In genomic region chr16:2686075-2686474, GRCh38 we compare ENCODE assay signal across 9 cellular contexts. TPM values are rescaled to one million over a fixed set of nuclear protein-coding genes. Genes with fewer than 3 reads are reported as not detected.
DNase-seq lines count a peak whose midpoint lies in the region; ATAC-seq, FAIRE-seq and TF ChIP-seq lines count a peak whose summit lies in the region.
"Not testable (repeated sequence)": the region's sequence is repeated elsewhere in the genome, so short reads cannot be mapped to it uniquely, and the experiment has no call there.
"Had no signal": no experiment of that assay in that cellular context is flagged by ENCODE, and none has a peak within 500 bp of the region (broad histone marks: within the 10 kb centered on the region; RNA-seq: fewer than 3 reads in every experiment).

No MANE protein-coding gene starts in this region.

- POLR2A ChIA-PET in K562 (lab: Yijun Ruan, JAX), result not testable (repeated sequence)

- H3K4me3 ChIP-seq in K562, result not testable (repeated sequence)

- peaks cover 13 to 45% (median 28%) of the 10 kb centered on the region in 3 donors for H3K4me1 Mint-ChIP-seq in naive B cell
- H3K4me1 Mint-ChIP-seq in stimulated activated naive CD8-positive, alpha-beta T cell treated with anti-CD3 and anti-CD28 coated beads, Interleukin-15, amount 100 ng/mL, for 72 hours, result peaks cover 59% of the 10 kb centered on the region

- peaks cover 13% of the 10 kb centered on the region for H4K20me1 ChIP-seq in K562 (replicated peaks; ENCODE audit: control insufficient read depth, insufficient read depth, low read length)

- ATAC-seq in GM19395 (IDR thresholded peaks at IDR 0.05; ENCODE audit: unreplicated experiment), result peak; percentile 42
- ATAC-seq in GM21717 (IDR thresholded peaks at IDR 0.05; ENCODE audit: unreplicated experiment), result peak; percentile 36
- ATAC-seq in HG02885 (IDR thresholded peaks at IDR 0.05; ENCODE audit: poor library complexity, unreplicated experiment), result peak; percentile 28
- peak; percentile 30 for ATAC-seq in HG03460 (IDR thresholded peaks at IDR 0.05; ENCODE audit: unreplicated experiment)
- ATAC-seq in K562, result not testable (repeated sequence)
- peak; percentile 64 to 66 for ATAC-seq in naive B cell (ENCODE audit: low read depth in 2 of 2)
- ATAC-seq in stimulated activated naive CD8-positive, alpha-beta T cell treated with anti-CD3 and anti-CD28 coated beads, Interleukin-15, amount 100 ng/mL, for 72 hours, result peak; percentile 6

- not testable (repeated sequence) for H3K9me3 Mint-ChIP-seq in naive B cell; stimulated activated naive CD8-positive, alpha-beta T cell treated with anti-CD3 and anti-CD28 coated beads, Interleukin-15, amount 100 ng/mL, for 72 hours

- CTCF ChIA-PET in K562 (lab: Yijun Ruan, JAX; ENCODE audit: low intra/inter-chr PET ratio), result not testable (repeated sequence)

- H3K27me3 Mint-ChIP-seq in naive B cell; stimulated activated naive CD8-positive, alpha-beta T cell treated with anti-CD3 and anti-CD28 coated beads, Interleukin-15, amount 100 ng/mL, for 72 hours: not testable (repeated sequence)

- H3K4me1 ChIP-seq in K562 (replicated peaks in 1 of 2; ENCODE audit: control insufficient read depth in 2 of 2, insufficient read depth in 2 of 2, low read length in 2 of 2), result peaks cover 5 to 36% of the 10 kb centered on the region in 2 experiments

- not testable (repeated sequence) for TF ChIP-seq POLR2A in GM12892 (IDR thresholded peaks at IDR 0.05; ENCODE audit: low read depth, low read length); K562 (conservative IDR thresholded peaks at IDR 0.05)

- H3K4me2 ChIP-seq in K562 (ENCODE audit: insufficient read depth, low read length), result not testable (repeated sequence)

- not testable (repeated sequence) for DNase-seq in GM12892 (ENCODE audit: insufficient read length); K562 (ENCODE audit: extremely low read depth in 1 of 4, low spot score in 3 of 4); naive B cell; stimulated activated naive CD8-positive, alpha-beta T cell treated with anti-CD3 and anti-CD28 coated beads, Interleukin-15, amount 100 ng/mL, for 72 hours

- not testable (repeated sequence) for H2AFZ ChIP-seq in K562 (ENCODE audit: low read depth, low read length)

- H3K9me1 ChIP-seq in K562 (ENCODE audit: control insufficient read depth, insufficient read depth, low read length), result not testable (repeated sequence)

- H3K9ac ChIP-seq in K562 (ENCODE audit: insufficient read depth in 1 of 2, low read depth in 2 of 2, low read length in 2 of 2), result not testable (repeated sequence)

- FAIRE-seq in GM12892 (lab: Jason Lieb, UNC) (peak; percentile 100), K562 (lab: Jason Lieb, UNC) (peak; percentile 75)

- not testable (repeated sequence) for H3K9me3 ChIP-seq in K562 (replicated peaks; ENCODE audit: control insufficient read depth, insufficient read depth, low read depth, low read length)

- H3K27me3 ChIP-seq in K562 (ENCODE audit: control insufficient read depth in 2 of 2, insufficient read depth in 2 of 2, low read length in 2 of 2), result not testable (repeated sequence)

- peaks cover 21% of the 10 kb centered on the region; the same call in 2 of the 3 replicates for H3K36me3 ChIP-seq in K562 (ENCODE audit: control insufficient read depth, insufficient read depth, low read length)

- not testable (repeated sequence) for H3K27ac ChIP-seq in K562 (ENCODE audit: extremely low read depth, low read depth, low read length)

- in situ Hi-C loops in K562 (cut with MboI), result not testable (repeated sequence)

- not testable (repeated sequence) for TF ChIP-seq RAD21 in K562 (CRISPR knock-in tag; conservative IDR thresholded peaks at IDR 0.05 in 1 of 2, IDR thresholded peaks at IDR 0.05 in 1 of 2)

- TF ChIP-seq EP300 in K562 (IDR thresholded peaks at IDR 0.05; ENCODE audit: low read length), result not testable (repeated sequence)

- WGBS in K562 (ENCODE audit: insufficient coverage, low coverage, missing lambda C conversion rate), result no CpG with 5 or more reads among the region's 9 CpGs

- TF ChIP-seq CTCF in K562 (IDR thresholded peaks at IDR 0.05 in 2 of 3, conservative IDR thresholded peaks at IDR 0.05 in 1 of 3; ENCODE audit: insufficient read depth in 2 of 3, low read depth in 1 of 3, low read length in 3 of 3), result not testable (repeated sequence)

- not testable (repeated sequence) for H3K27ac Mint-ChIP-seq in naive B cell; stimulated activated naive CD8-positive, alpha-beta T cell treated with anti-CD3 and anti-CD28 coated beads, Interleukin-15, amount 100 ng/mL, for 72 hours

- intact Hi-C loops in K562 (cut with micrococcal nuclease), result not testable (repeated sequence)

- peaks cover 41% of the 10 kb centered on the region for H3K79me2 ChIP-seq in K562 (ENCODE audit: control insufficient read depth, insufficient read depth, low read length)

- H3K4me3 Mint-ChIP-seq in naive B cell, result peak overlapping the region in 2 of 8 donors; percentile 44 to 62
- not testable (repeated sequence) for H3K4me3 Mint-ChIP-seq in stimulated activated naive CD8-positive, alpha-beta T cell treated with anti-CD3 and anti-CD28 coated beads, Interleukin-15, amount 100 ng/mL, for 72 hours

- BruUV-seq in K562 (replicated peaks; lab: Mats Ljungman, UMichigan), result not testable (repeated sequence)

- not testable (repeated sequence) for H3K36me3 Mint-ChIP-seq in naive B cell

RNA-seq across cellular contexts. Expression of gene KCTD5, which starts 3.8 kb away (rescaled TPM):
- polyA plus RNA-seq in GM12892 (2012; ENCODE audit: missing spikeins), result 20.0 TPM
- total RNA-seq in K562 (2011; cell fraction: chromatin; rRNA removed; ENCODE audit: low replicate concordance), result 43.6 and 59.1 TPM in 2 replicates
- total RNA-seq in K562 (2011; cell fraction: nucleolus; rRNA removed), result 40.1 and 50.7 TPM in 2 replicates
- total RNA-seq in K562 (2011; cell fraction: nucleoplasm; rRNA removed), result 31.7 and 32.9 TPM in 2 replicates
- 34.5 and 48.7 TPM in 2 replicates for total RNA-seq in K562 (2014; rRNA removed)
- total RNA-seq in K562 (2014; rRNA removed; fragmentation: Illumina TruSeq; extraction: Trizol), result 15.4 and 17.2 TPM in 2 replicates
- 30.9 and 32.3 TPM in 2 replicates for total RNA-seq in K562 (2015; rRNA removed; fragmentation: Illumina TruSeq; extraction: Trizol)
- total RNA-seq in K562 (2021), result 39.0 and 40.0 TPM in 2 replicates
- 36.1 and 37.5 TPM in 2 replicates for polyA plus RNA-seq in K562 (2011; rRNA removed)
- 49.9 and 152 TPM in 2 replicates for polyA plus RNA-seq in K562 (2011; cell fraction: cytosol; rRNA removed)
- polyA plus RNA-seq in K562 (2011; cell fraction: nucleus; rRNA removed), result 19.7 and 24.6 TPM in 2 replicates
- polyA plus RNA-seq in K562 (2012), result 27.5 and 34.3 TPM in 2 replicates
- 31.2 and 39.2 TPM in 2 replicates for polyA plus RNA-seq in K562 (2014; fragmentation: Illumina TruSeq; extraction: Trizol)
- 1 to 10 TPM in 1 of 2 experiments, under 1 TPM in 1; 0.73 to 1.6 TPM for polyA plus RNA-seq in K562 (2014; fragmentation: Nextera tagmentation; extraction: Ambion mirVana)
- polyA plus RNA-seq in K562 (2014; rRNA removed), result 58.0 and 58.3 TPM in 2 replicates
- polyA minus RNA-seq in K562 (2011; rRNA and poly(A)+ RNA removed), result 17.2 and 25.7 TPM in 2 replicates
- 17.5 and 19.7 TPM in 2 replicates for polyA minus RNA-seq in K562 (2011; cell fraction: cytosol; rRNA and poly(A)+ RNA removed)
- polyA minus RNA-seq in K562 (2011; cell fraction: nucleus; rRNA and poly(A)+ RNA removed), result 18.7 and 23.8 TPM in 2 replicates
- 10 to 100 TPM; 18.3 to 27.5 (median 22.3) TPM for polyA plus RNA-seq in naive B cell (ENCODE audit: low read depth in 6 of 6)

RNA-seq across cellular contexts. Expression of gene PRSS27, which starts 33.9 kb away (rescaled TPM):
- polyA plus RNA-seq in GM12892 (2012; ENCODE audit: missing spikeins), result 0.17 TPM
- 0.83 and 2.0 TPM in 2 replicates for total RNA-seq in K562 (2011; cell fraction: chromatin; rRNA removed; ENCODE audit: low replicate concordance)
- 1.6 and 2.0 TPM in 2 replicates for total RNA-seq in K562 (2011; cell fraction: nucleolus; rRNA removed)
- 1.4 and 1.5 TPM in 2 replicates for total RNA-seq in K562 (2011; cell fraction: nucleoplasm; rRNA removed)
- 0.09 and 0.29 TPM in 2 replicates for total RNA-seq in K562 (2014; rRNA removed)
- not detected in 2 replicates for total RNA-seq in K562 (2014; rRNA removed; fragmentation: Illumina TruSeq; extraction: Trizol)
- total RNA-seq in K562 (2015; rRNA removed; fragmentation: Illumina TruSeq; extraction: Trizol), result 0.15 and 0.18 TPM in 2 replicates
- 0.16 and 0.20 TPM in 2 replicates for total RNA-seq in K562 (2021)
- 0.20 TPM in 2 replicates for polyA plus RNA-seq in K562 (2011; rRNA removed)
- polyA plus RNA-seq in K562 (2011; cell fraction: cytosol; rRNA removed), result 0.19 and 0.86 TPM in 2 replicates
- polyA plus RNA-seq in K562 (2011; cell fraction: nucleus; rRNA removed), result 0.65 and 0.77 TPM in 2 replicates
- 0.26 and 1.3 TPM in 2 replicates for polyA plus RNA-seq in K562 (2012)
- polyA plus RNA-seq in K562 (2014; fragmentation: Illumina TruSeq; extraction: Trizol), result 0.11 TPM in 1 of 2 replicates, not detected in the other
- not detected for polyA plus RNA-seq in K562 (2014; fragmentation: Nextera tagmentation; extraction: Ambion mirVana)
- 0.22 TPM in 1 of 2 replicates, not detected in the other for polyA plus RNA-seq in K562 (2014; rRNA removed)
- 0.07 and 0.15 TPM in 2 replicates for polyA minus RNA-seq in K562 (2011; rRNA and poly(A)+ RNA removed)
- polyA minus RNA-seq in K562 (2011; cell fraction: cytosol; rRNA and poly(A)+ RNA removed), result not detected in 2 replicates
- 0.44 and 0.67 TPM in 2 replicates for polyA minus RNA-seq in K562 (2011; cell fraction: nucleus; rRNA and poly(A)+ RNA removed)
- polyA plus RNA-seq in naive B cell (ENCODE audit: low read depth in 6 of 6), result under 1 TPM in 1 of 6 donors, not detected in 5; 0.36 TPM
- polyA plus RNA-seq: CD8-positive, alpha-beta memory T cell had no signal
